8 cellular contexts compared by ENCODE assay signal in genomic region chr5:127028822-127029457, GRCh38. TPM values are rescaled to one million over a fixed set of nuclear protein-coding genes. Genes with fewer than 3 reads are reported as not detected.
A peak's percentile ranks its signal among the peaks of the same experiment; 100 is the strongest.
DNase-seq lines count a peak whose midpoint lies in the region; ATAC-seq and TF ChIP-seq lines count a peak whose summit lies in the region.

No MANE protein-coding gene starts in this region.

- H3K9me3 ChIP-seq in right atrium auricular region (no peaks in the 10 kb centered on the region), smooth muscle cell (replicated peaks; ENCODE audit: low read depth) (no peaks in the 10 kb centered on the region)

- H3F3A ChIP-seq in smooth muscle cell (ENCODE audit: low read depth) = no peaks in the 10 kb centered on the region

- 30% methylated on average over 12 of the region's 12 CpGs for WGBS in smooth muscle cell (ENCODE audit: low lambda C conversion rate)

- no peak for DNase-seq in BJ (ENCODE audit: low read depth)
- peak; percentile 51 for DNase-seq in UCSD-AML1 (lab: John Stamatoyannopoulos, UW; ENCODE audit: unreplicated experiment)
- DNase-seq in right atrium auricular region (ENCODE audit: low spot score) = no peak
- DNase-seq in smooth muscle cell (lab: John Stamatoyannopoulos, UW; ENCODE audit: unreplicated experiment) = peak; percentile 3
- DNase-seq in activated CD8-positive, alpha-beta memory T cell treated with anti-CD3 and anti-CD28 coated beads, Interleukin-2, amount 50 U/mL, for 4 hours = no peak
- no peak for DNase-seq in iPS-NIHi7 (ENCODE audit: extremely low spot score)

- peak; percentile 22 for ATAC-seq in HG03354 (IDR thresholded peaks at IDR 0.05; ENCODE audit: poor library complexity, severe bottlenecking, unreplicated experiment)
- no peak for ATAC-seq in GM18505 (IDR thresholded peaks at IDR 0.05; ENCODE audit: unreplicated experiment)

- H2AFZ ChIP-seq in smooth muscle cell (ENCODE audit: low read depth) = peak overlapping the region; percentile 47

- H3K36me3 ChIP-seq in BJ (ENCODE audit: control insufficient read depth, insufficient read depth, low read length) (no peaks in the 10 kb centered on the region), right atrium auricular region (no peaks in the 10 kb centered on the region), smooth muscle cell (ENCODE audit: low read depth) (no peaks in the 10 kb centered on the region)

- H3K27me3 ChIP-seq in BJ (ENCODE audit: control insufficient read depth, insufficient read depth, low read length) = no peaks in the 10 kb centered on the region
- no peaks in the 10 kb centered on the region for H3K27me3 ChIP-seq in right atrium auricular region
- peaks cover 7% of the 10 kb centered on the region for H3K27me3 ChIP-seq in smooth muscle cell (ENCODE audit: low read depth)

- CTCF ChIA-PET in BJ (lab: Yijun Ruan, JAX) = interaction anchor here (0.6 to 1.6 kb wide), 9 partner anchors 9 to 285 kb away, joined by 3 to 6 read pairs (median 3); no protein-coding TSS in a partner anchor

- peaks cover 7% of the 10 kb centered on the region for H3K79me2 ChIP-seq in smooth muscle cell (ENCODE audit: low read depth)

- H3K27ac ChIP-seq in right atrium auricular region (peak overlapping the region; percentile 94 to 97), smooth muscle cell (ENCODE audit: low read depth) (peak overlapping the region; percentile 61)

- POLR2A ChIA-PET in BJ (lab: Charles Lee) = interaction anchor here (0.6 kb wide), 1 partner anchor 205 kb away, joined by 5 read pairs; no protein-coding TSS in a partner anchor

- no peaks in the 10 kb centered on the region for H4K20me1 ChIP-seq in smooth muscle cell (ENCODE audit: low read depth)

- TF ChIP-seq CTCF in BJ (IDR thresholded peaks at IDR 0.05; ENCODE audit: insufficient read depth, low read depth, low read length) (no peak), right atrium auricular region (IDR thresholded peaks at IDR 0.05) (no peak), smooth muscle cell (IDR thresholded peaks at IDR 0.05; ENCODE audit: borderline replicate concordance, insufficient read depth, poor library complexity, severe bottlenecking) (no peak)

- no peak for TF ChIP-seq POLR2A in GM18505 (IDR thresholded peaks at IDR 0.05; ENCODE audit: borderline replicate concordance, extremely low read depth, insufficient read depth, insufficient read length)

- H3K4me3 ChIP-seq in BJ (ENCODE audit: low read depth, low read length) = peak overlapping the region; percentile 91
- H3K4me3 ChIP-seq in right atrium auricular region = peak overlapping the region; percentile 81
- H3K4me3 ChIP-seq in smooth muscle cell = peak overlapping the region; percentile 62

- peak overlapping the region; percentile 83 for H3K4me2 ChIP-seq in smooth muscle cell

- peaks cover 0 to 26% of the 10 kb centered on the region in 2 donors for H3K4me1 ChIP-seq in right atrium auricular region
- peaks cover 3% of the 10 kb centered on the region for H3K4me1 ChIP-seq in smooth muscle cell (ENCODE audit: low read depth)

- peak overlapping the region; percentile 75 for H3K9ac ChIP-seq in smooth muscle cell (ENCODE audit: low read depth)

RNA-seq across cellular contexts. Expression of gene MARCHF3, which starts 1.4 kb away (rescaled TPM):
- polyA plus RNA-seq in BJ (2011; rRNA removed) (8.6 TPM in 2 replicates), smooth muscle cell (16.8 and 17.8 TPM in 2 replicates)
- polyA minus RNA-seq in BJ (2011; rRNA and poly(A)+ RNA removed) = 9.5 and 18.7 TPM in 2 replicates
- total RNA-seq in right atrium auricular region (10 to 100 TPM; 14.5 to 19.7 TPM), smooth muscle cell (6.7 and 30.8 TPM in 2 replicates)

RNA-seq across cellular contexts. Expression of gene C5orf63, which starts 44.4 kb away (rescaled TPM):
- polyA plus RNA-seq in BJ (2011; rRNA removed) (1.4 and 3.9 TPM in 2 replicates), smooth muscle cell (0.84 and 2.1 TPM in 2 replicates)
- 0.62 and 1.6 TPM in 2 replicates for polyA minus RNA-seq in BJ (2011; rRNA and poly(A)+ RNA removed)
- total RNA-seq in right atrium auricular region (1 to 10 TPM; 1.7 to 2.8 TPM), smooth muscle cell (0.09 TPM in 1 of 2 replicates, not detected in the other)

Comparison
In these comparisons a context has a peak if more than half of its experiments do, and no peak if none do; other contexts are left out.
1. DNase-seq: peak in UCSD-AML1 (single experiment) and smooth muscle cell (single experiment); none in BJ (single experiment), right atrium auricular region (single experiment), activated CD8-positive, alpha-beta memory T cell treated with anti-CD3 and anti-CD28 coated beads, Interleukin-2, amount 50 U/mL, for 4 hours (single experiment) and iPS-NIHi7 (single experiment).
2. Peak in every context shown above with its lines, with median percentiles within 50 percentile points of each other: H3K4me3 ChIP-seq.